14 cellular contexts compared by ENCODE assay signal in the genomic region with DNA sequence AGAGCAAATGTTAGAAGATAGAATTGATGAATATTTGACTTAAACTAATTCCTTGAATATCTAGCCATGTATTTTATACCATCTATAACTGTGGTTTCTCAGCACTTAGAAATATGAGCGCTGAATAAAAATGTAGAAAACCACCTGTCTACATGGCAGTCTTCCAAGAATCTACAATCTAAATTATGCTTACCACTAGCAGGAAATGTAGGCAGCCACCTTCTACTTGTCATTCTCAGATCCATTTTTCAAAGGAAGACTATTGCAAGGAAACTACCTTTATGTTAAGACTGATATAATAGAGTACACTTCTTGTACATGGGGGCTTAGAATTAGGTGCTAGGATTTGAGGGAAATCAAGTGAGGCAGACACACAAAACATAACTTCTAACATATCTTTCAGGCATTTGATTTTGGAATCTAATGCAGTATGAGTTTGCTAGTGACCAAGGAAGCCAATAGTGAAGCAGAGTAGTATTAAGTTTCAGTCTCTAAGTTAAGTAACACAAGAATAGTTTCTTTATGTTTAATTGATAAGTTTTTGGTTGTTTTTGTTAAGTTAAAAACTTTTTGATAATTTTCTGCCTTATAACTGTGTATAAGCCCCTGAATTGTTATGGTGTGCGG.
A peak's percentile ranks its signal among the peaks of the same experiment; 100 is the strongest.
DNase-seq lines count a peak whose midpoint lies in the region; ATAC-seq, FAIRE-seq and TF ChIP-seq lines count a peak whose summit lies in the region.
"Had no signal": no experiment of that assay in that cellular context is flagged by ENCODE, and none has a peak within 500 bp of the region (broad histone marks: within the 10 kb centered on the region; RNA-seq: fewer than 3 reads in every experiment).

No MANE protein-coding gene starts in this region.

- H2AFZ ChIP-seq in KMS-11 (ENCODE audit: low read depth) = no peak overlapping the region; the same call in 1 of the 2 replicates

- H3K9ac ChIP-seq in KMS-11 = no peak overlapping the region

- peaks cover 37% of the 10 kb centered on the region for H3K4me1 Mint-ChIP-seq in activated naive CD4-positive, alpha-beta T cell treated with anti-CD3 and anti-CD28 coated beads for 36 hours (ENCODE audit: low read depth)
- peaks cover 34% of the 10 kb centered on the region for H3K4me1 Mint-ChIP-seq in activated CD4-positive, alpha-beta memory T cell treated with anti-CD3 and anti-CD28 coated beads, Interleukin-2, amount 10 ng/mL, durations not matched to agents 7 days and 5 days

- H3K27me3 Mint-ChIP-seq in activated naive CD4-positive, alpha-beta T cell treated with anti-CD3 and anti-CD28 coated beads for 36 hours (ENCODE audit: low read depth) = no peaks in the 10 kb centered on the region
- H3K27me3 Mint-ChIP-seq in activated CD4-positive, alpha-beta memory T cell treated with anti-CD3 and anti-CD28 coated beads, Interleukin-2, amount 10 ng/mL, durations not matched to agents 7 days and 5 days = no peaks in the 10 kb centered on the region
- H3K27me3 Mint-ChIP-seq: brain had no signal

- no peaks in the 10 kb centered on the region for H3K79me2 ChIP-seq in KMS-11 (ENCODE audit: insufficient read depth, low read depth)

- no peak for TF ChIP-seq CTCF in KMS-11 (conservative IDR thresholded peaks at IDR 0.05; ENCODE audit: low read depth, low read length)

- peaks cover 4% of the 10 kb centered on the region for H3K36me3 Mint-ChIP-seq in activated naive CD4-positive, alpha-beta T cell treated with anti-CD3 and anti-CD28 coated beads for 36 hours (ENCODE audit: low read depth)
- peaks cover 41% of the 10 kb centered on the region for H3K36me3 Mint-ChIP-seq in activated CD4-positive, alpha-beta memory T cell treated with anti-CD3 and anti-CD28 coated beads, Interleukin-2, amount 10 ng/mL, durations not matched to agents 7 days and 5 days (ENCODE audit: low read depth)
- H3K36me3 Mint-ChIP-seq: brain had no signal

- no peaks in the 10 kb centered on the region for H4K20me1 ChIP-seq in KMS-11 (ENCODE audit: insufficient read depth)

- POLR2A ChIA-PET in activated CD4-positive, alpha-beta memory T cell treated with anti-CD3 and anti-CD28 coated beads, Interleukin-2, amount 10 ng/mL, durations not matched to agents 7 days and 5 days (lab: Charles Lee) = no interaction called here

- ATAC-seq in GM21526 (IDR thresholded peaks at IDR 0.05; ENCODE audit: low FRiP score, unreplicated experiment) (no peak), GM19023 (IDR thresholded peaks at IDR 0.05; ENCODE audit: unreplicated experiment) (no peak)

- H3K4me2 ChIP-seq in KMS-11 = peak overlapping the region; percentile 47

- peak overlapping the region; percentile 20 for H3K4me3 ChIP-seq in KMS-11 (IDR thresholded peaks at IDR 0.05; ENCODE audit: insufficient read depth, low read depth, low read length)
- H3K4me3 ChIP-seq in small intestine (ENCODE audit: low read depth in 1 of 2, low read length in 2 of 2) = no peak overlapping the region
- H3K4me3 ChIP-seq: esophagus muscularis mucosa had no signal

- no peak for FAIRE-seq in small intestine (lab: Jason Lieb, UNC)
- FAIRE-seq: H1 had no signal

- no peaks in the 10 kb centered on the region for H3K9me3 Mint-ChIP-seq in activated naive CD4-positive, alpha-beta T cell treated with anti-CD3 and anti-CD28 coated beads for 36 hours
- H3K9me3 Mint-ChIP-seq in activated CD4-positive, alpha-beta memory T cell treated with anti-CD3 and anti-CD28 coated beads, Interleukin-2, amount 10 ng/mL, durations not matched to agents 7 days and 5 days = peaks cover 17% of the 10 kb centered on the region
- H3K9me3 Mint-ChIP-seq: brain had no signal

- H3K9me3 ChIP-seq in small intestine (ENCODE audit: control insufficient read depth, low read depth) = no peaks in the 10 kb centered on the region
- H3K9me3 ChIP-seq: esophagus muscularis mucosa had no signal

- CTCF ChIA-PET in activated naive CD4-positive, alpha-beta T cell treated with anti-CD3 and anti-CD28 coated beads for 36 hours (lab: Charles Lee) = interaction anchor here (0.8 kb wide), 1 partner anchor 43 kb away, joined by 4 read pairs; no protein-coding TSS in a partner anchor
- CTCF ChIA-PET in activated CD4-positive, alpha-beta memory T cell treated with anti-CD3 and anti-CD28 coated beads, Interleukin-2, amount 10 ng/mL, durations not matched to agents 7 days and 5 days (lab: Charles Lee) = interaction anchor here (1.2 kb wide), 1 partner anchor 31 kb away, joined by 4 read pairs; no protein-coding TSS in a partner anchor

- intact Hi-C loops in activated naive CD4-positive, alpha-beta T cell treated with anti-CD3 and anti-CD28 coated beads for 36 hours (cut with micrococcal nuclease) = loop anchor here (1.0 to 2.0 kb wide), 3 partner anchors 23 to 175 kb away; no protein-coding TSS in a partner anchor

- no peak for DNase-seq in activated naive CD4-positive, alpha-beta T cell treated with anti-CD3 and anti-CD28 coated beads for 36 hours
- DNase-seq in activated naive CD4-positive, alpha-beta T cell (lab: John Stamatoyannopoulos, UW) = no peak
- DNase-seq in activated CD4-positive, alpha-beta memory T cell treated with anti-CD3 and anti-CD28 coated beads, Interleukin-2, amount 10 ng/mL, durations not matched to agents 7 days and 5 days = no peak
- DNase-seq in small intestine = peak; percentile 38
- no peak for DNase-seq in glomerular visceral epithelial cell (ENCODE audit: extremely low spot score)
- DNase-seq: islet precursor cell; SIG-M5; stimulated activated CD4-positive, alpha-beta T cell treated with anti-CD3 and anti-CD28 coated beads, Interleukin-2, amount 100 ng/mL, for 24 hours had no signal

- 57 to 67% (median 59%) methylated on average over 2 of the region's 2 CpGs for WGBS in small intestine, 3 donors

- no peaks in the 10 kb centered on the region for H3K36me3 ChIP-seq in KMS-11 (ENCODE audit: insufficient read depth)
- no peaks in the 10 kb centered on the region for H3K36me3 ChIP-seq in small intestine (ENCODE audit: control insufficient read depth in 2 of 2, insufficient read depth in 2 of 2, low read length in 2 of 2)
- H3K36me3 ChIP-seq: esophagus muscularis mucosa had no signal

- H3K27ac ChIP-seq in KMS-11 = peak overlapping the region; percentile 29; the same call in 1 of the 2 replicates
- no peak overlapping the region for H3K27ac ChIP-seq in small intestine (ENCODE audit: low read depth in 1 of 2, low read length in 1 of 2)
- H3K27ac ChIP-seq: esophagus muscularis mucosa had no signal

- H3K27me3 ChIP-seq in KMS-11 (ENCODE audit: insufficient read depth, low read depth) (no peaks in the 10 kb centered on the region), small intestine (ENCODE audit: control insufficient read depth in 2 of 2, insufficient read depth in 2 of 2, low read length in 2 of 2) (no peaks in the 10 kb centered on the region)
- H3K27me3 ChIP-seq: esophagus muscularis mucosa had no signal

- H3K4me1 ChIP-seq in KMS-11 (ENCODE audit: low read depth, poor library complexity, severe bottlenecking) = peaks cover 32% of the 10 kb centered on the region
- no peaks in the 10 kb centered on the region for H3K4me1 ChIP-seq in small intestine (ENCODE audit: control insufficient read depth in 2 of 2, insufficient read depth in 1 of 2, low read depth in 1 of 2, low read length in 1 of 2)
- H3K4me1 ChIP-seq: esophagus muscularis mucosa had no signal

- H3K4me3 Mint-ChIP-seq in activated naive CD4-positive, alpha-beta T cell treated with anti-CD3 and anti-CD28 coated beads for 36 hours = no peak overlapping the region
- no peak overlapping the region for H3K4me3 Mint-ChIP-seq in activated CD4-positive, alpha-beta memory T cell treated with anti-CD3 and anti-CD28 coated beads, Interleukin-2, amount 10 ng/mL, durations not matched to agents 7 days and 5 days
- H3K4me3 Mint-ChIP-seq: brain had no signal

- peak overlapping the region; percentile 60 for H3K27ac Mint-ChIP-seq in activated naive CD4-positive, alpha-beta T cell treated with anti-CD3 and anti-CD28 coated beads for 36 hours
- H3K27ac Mint-ChIP-seq in activated CD4-positive, alpha-beta memory T cell treated with anti-CD3 and anti-CD28 coated beads, Interleukin-2, amount 10 ng/mL, durations not matched to agents 7 days and 5 days = peak overlapping the region; percentile 71
